10 cellular contexts compared by ENCODE assay signal in the genomic region with DNA sequence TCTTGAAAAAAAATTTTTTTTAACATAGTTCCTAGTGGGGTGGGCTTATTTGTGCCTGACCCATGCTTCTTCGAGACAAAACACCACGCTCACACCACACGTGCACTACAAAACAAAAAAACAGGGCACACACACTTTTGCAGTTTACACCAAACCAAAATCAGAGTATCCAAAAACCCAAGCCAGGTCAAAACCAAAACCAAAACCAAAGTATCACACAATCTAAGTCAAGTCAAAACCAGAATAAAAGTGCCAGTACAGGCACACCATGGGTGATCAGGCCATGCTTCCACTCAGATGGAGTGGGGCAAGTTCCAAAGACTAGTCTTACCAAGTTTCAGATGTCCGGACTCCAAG. TPM values are rescaled to one million over a fixed set of nuclear protein-coding genes. Genes with fewer than 3 reads are reported as not detected.
A peak's percentile ranks its signal among the peaks of the same experiment; 100 is the strongest.
DNase-seq lines count a peak whose midpoint lies in the region; ATAC-seq, FAIRE-seq and TF ChIP-seq lines count a peak whose summit lies in the region.
"Not testable (repeated sequence)": the region's sequence is repeated elsewhere in the genome, so short reads cannot be mapped to it uniquely, and the experiment has no call there.
"Had no signal": no experiment of that assay in that cellular context is flagged by ENCODE, and none has a peak within 500 bp of the region (broad histone marks: within the 10 kb centered on the region; RNA-seq: fewer than 3 reads in every experiment).

No MANE protein-coding gene starts in this region.

- TF ChIP-seq RAD21 in HepG2 (CRISPR knock-in tag; IDR thresholded peaks at IDR 0.05) = not testable (repeated sequence)

- BruUV-seq in HepG2 (replicated peaks; lab: Mats Ljungman, UMichigan) = TSS peak; percentile 87

- H3K9ac ChIP-seq in SU-DHL-6 (ENCODE audit: low read length) (peak overlapping the region; percentile 64), HepG2 (ENCODE audit: insufficient read depth, low read depth, low read length) (peak overlapping the region; percentile 88)

- not testable (repeated sequence) for TF ChIP-seq CTCF in SU-DHL-6 (IDR thresholded peaks at IDR 0.05; ENCODE audit: insufficient read depth, low read length, poor library complexity, severe bottlenecking); breast epithelium (IDR thresholded peaks at IDR 0.05); fibroblast of villous mesenchyme (IDR thresholded peaks at IDR 0.05; ENCODE audit: insufficient read depth, low read depth, low read length); HepG2 (CRISPR knock-in tag; IDR thresholded peaks at IDR 0.05); pancreas (IDR thresholded peaks at IDR 0.05)

- in situ Hi-C loops in HepG2 (cut with HindIII; ENCODE audit: extremely low pct_ligation_motif_present, low pct_unique_long_range_greater_than_20kb) = not testable (repeated sequence)

- not testable (repeated sequence) for H3K4me1 ChIP-seq in breast epithelium
- H3K4me1 ChIP-seq in HepG2 (ENCODE audit: insufficient read depth, low read length) = peaks cover 44% of the 10 kb centered on the region
- peaks cover 13 to 33% (median 14%) of the 10 kb centered on the region in 3 donors for H3K4me1 ChIP-seq in pancreas

- H3K4me3 Mint-ChIP-seq in stimulated activated naive CD8-positive, alpha-beta T cell treated with anti-CD3 and anti-CD28 coated beads, Interleukin-15, amount 100 ng/mL, for 72 hours = peak overlapping the region in 1 of 2 donors; percentile 38

- intact Hi-C loops in breast epithelium (cut with DNase I; ENCODE audit: low total_unique reads); pancreas (cut with DNase I): not testable (repeated sequence)
- intact Hi-C loops in HepG2 (cut with micrococcal nuclease; ENCODE audit: unreplicated experiment) = loop anchor here (1.0 kb wide), 1 partner anchor 27 kb away; a partner anchor contains a TSS

- peak; percentile 36 for DNase-seq in HT-29 (ENCODE audit: low spot score)
- not testable (repeated sequence) for DNase-seq in breast epithelium (ENCODE audit: low spot score in 2 of 2); fibroblast of villous mesenchyme (ENCODE audit: low read depth); HepG2 (ENCODE audit: low spot score); pancreas; stimulated activated naive CD8-positive, alpha-beta T cell treated with anti-CD3 and anti-CD28 coated beads, Interleukin-15, amount 100 ng/mL, for 72 hours

- not testable (repeated sequence) for H3K9me3 Mint-ChIP-seq in stimulated activated naive CD8-positive, alpha-beta T cell treated with anti-CD3 and anti-CD28 coated beads, Interleukin-15, amount 100 ng/mL, for 72 hours

- TF ChIP-seq EP300 in HepG2 (IDR thresholded peaks at IDR 0.05; ENCODE audit: low read depth in 2 of 2, low read length in 2 of 2); HepG2 (CRISPR knock-in tag; IDR thresholded peaks at IDR 0.05; ENCODE audit: borderline replicate concordance): not testable (repeated sequence)

- H3K4me1 Mint-ChIP-seq in stimulated activated naive CD8-positive, alpha-beta T cell treated with anti-CD3 and anti-CD28 coated beads, Interleukin-15, amount 100 ng/mL, for 72 hours = peaks cover 13% of the 10 kb centered on the region

- H3F3A ChIP-seq in SU-DHL-6 (ENCODE audit: insufficient read depth) = peaks cover 15% of the 10 kb centered on the region

- H3K27me3 Mint-ChIP-seq in stimulated activated naive CD8-positive, alpha-beta T cell treated with anti-CD3 and anti-CD28 coated beads, Interleukin-15, amount 100 ng/mL, for 72 hours = not testable (repeated sequence)

- peak overlapping the region; percentile 66 for H2AFZ ChIP-seq in SU-DHL-6 (ENCODE audit: low read depth, low read length, severe bottlenecking)
- H2AFZ ChIP-seq in HepG2 (ENCODE audit: low read length) = peak overlapping the region; percentile 65

- not testable (repeated sequence) for H3K9me2 ChIP-seq in SU-DHL-6 (replicated peaks; ENCODE audit: insufficient read depth, low read length)

- CTCF ChIA-PET in HepG2 (lab: Yijun Ruan, JAX; ENCODE audit: low intra/inter-chr PET ratio, low total read pairs) = not testable (repeated sequence)

- peak overlapping the region; percentile 61 for H3K4me2 ChIP-seq in SU-DHL-6 (ENCODE audit: low read depth, low read length, poor library complexity, severe bottlenecking)
- peak overlapping the region; percentile 94 for H3K4me2 ChIP-seq in HepG2 (ENCODE audit: low read depth, low read length)

- peaks cover 19% of the 10 kb centered on the region for H3K79me2 ChIP-seq in SU-DHL-6 (ENCODE audit: insufficient read depth, low read length)
- H3K79me2 ChIP-seq in HepG2 (ENCODE audit: insufficient read depth, low read length) = peaks cover 39% of the 10 kb centered on the region

- H3K27ac ChIP-seq in SU-DHL-6 (ENCODE audit: low read depth, low read length) (peak overlapping the region; percentile 83), breast epithelium (peak overlapping the region; percentile 90 to 92), HepG2 (ENCODE audit: extremely low read length, insufficient read depth, low read length) (peak overlapping the region; percentile 94), pancreas (peak overlapping the region; percentile 88 to 98 (median 94))

- not testable (repeated sequence) for H4K20me1 ChIP-seq in SU-DHL-6 (ENCODE audit: low read depth, low read length); HepG2 (ENCODE audit: insufficient read depth, low read length)

- TF ChIP-seq POLR2A in breast epithelium (IDR thresholded peaks at IDR 0.05); HepG2 (IDR thresholded peaks at IDR 0.05; ENCODE audit: insufficient read depth in 1 of 2, low read depth in 2 of 2, low read length in 2 of 2): not testable (repeated sequence)

- peak overlapping the region; percentile 51 for H3K4me3 ChIP-seq in SU-DHL-6 (ENCODE audit: insufficient read depth, low read length, poor library complexity, severe bottlenecking)
- peak overlapping the region in 2 of 3 donors; percentile 30 to 57 for H3K4me3 ChIP-seq in breast epithelium
- H3K4me3 ChIP-seq in fibroblast of villous mesenchyme (ENCODE audit: low read depth, low read length) = peak overlapping the region; percentile 30
- H3K4me3 ChIP-seq in HepG2 (replicated peaks in 1 of 3; ENCODE audit: insufficient read depth in 1 of 3, low read depth in 2 of 3, low read length in 3 of 3) = peak overlapping the region; percentile 57 to 87 (median 70)
- peak overlapping the region in 3 of 4 donors; percentile 28 to 56 (median 44) for H3K4me3 ChIP-seq in pancreas

- not testable (repeated sequence) for H3K9me3 ChIP-seq in SU-DHL-6 (ENCODE audit: insufficient read depth, low read length); breast epithelium; HepG2 (ENCODE audit: low read length); pancreas

- FAIRE-seq in HepG2 (lab: Jason Lieb, UNC); pancreas (lab: Jason Lieb, UNC): not testable (repeated sequence)

- WGBS in HepG2 (ENCODE audit: low lambda C conversion rate) = 0% methylated on average over 4 of the region's 4 CpGs
- 13 to 26% methylated on average over 4 of the region's 4 CpGs for WGBS in pancreas, 2 donors

- POLR2A ChIA-PET in HepG2 (lab: Yijun Ruan, JAX) = interaction anchor here (1.5 kb wide), 1 partner anchor 48 kb away, joined by 5 read pairs; no protein-coding TSS in a partner anchor

- H3K36me3 ChIP-seq in SU-DHL-6 (ENCODE audit: low read length); breast epithelium; HepG2 (replicated peaks in 1 of 2; ENCODE audit: control insufficient read depth in 1 of 2, insufficient read depth in 2 of 2, low read length in 2 of 2); pancreas: not testable (repeated sequence)

- not testable (repeated sequence) for H3K27ac Mint-ChIP-seq in stimulated activated naive CD8-positive, alpha-beta T cell treated with anti-CD3 and anti-CD28 coated beads, Interleukin-15, amount 100 ng/mL, for 72 hours

- ATAC-seq in HepG2 = peak; percentile 46
- peak in 1 of 4 donors; percentile 3 for ATAC-seq in pancreas
- peak; percentile 48 for ATAC-seq in stimulated activated naive CD8-positive, alpha-beta T cell treated with anti-CD3 and anti-CD28 coated beads, Interleukin-15, amount 100 ng/mL, for 72 hours

- H3K27me3 ChIP-seq in SU-DHL-6 (ENCODE audit: low read length); breast epithelium; HepG2 (ENCODE audit: control insufficient read depth in 1 of 2, insufficient read depth in 2 of 2, low read length in 2 of 2); pancreas: not testable (repeated sequence)

RNA-seq across cellular contexts. Expression of a gene that starts 15.2 kb away (rescaled TPM):
- 1.7 and 2.6 TPM in 2 replicates for total RNA-seq in HT-29 (2014; rRNA removed; shearing (Covaris generic))
- 1 to 10 TPM in 1 of 3 donors, under 1 TPM in 2; 0.64 to 4.5 (median 0.98) TPM for total RNA-seq in breast epithelium
- total RNA-seq in fibroblast of villous mesenchyme = not detected in 2 replicates
- 1.2 and 2.5 TPM in 2 replicates for total RNA-seq in HepG2 (2016; rRNA removed; fragmentation: Illumina TruSeq; extraction: Trizol)
- total RNA-seq in HepG2 (2016; cell fraction: cytosol; rRNA removed; fragmentation: Illumina TruSeq; extraction: Trizol; ENCODE audit: low read depth) = 0.30 and 0.44 TPM in 2 replicates
- 1.5 and 3.2 TPM in 2 replicates for total RNA-seq in HepG2 (2016; cell fraction: insoluble cytoplasmic fraction; rRNA removed; fragmentation: Illumina TruSeq; extraction: Trizol)
- total RNA-seq in HepG2 (2016; cell fraction: membrane; rRNA removed; fragmentation: Illumina TruSeq; extraction: Trizol) = 0.71 and 0.79 TPM in 2 replicates
- 3.5 and 8.6 TPM in 2 replicates for total RNA-seq in HepG2 (2016; cell fraction: nucleus; rRNA removed; fragmentation: Illumina TruSeq; extraction: Trizol)
- 6.8 and 7.2 TPM in 2 replicates for polyA plus RNA-seq in HepG2 (2011; rRNA removed)
- 1.7 and 3.2 TPM in 2 replicates for polyA plus RNA-seq in HepG2 (2011; cell fraction: cytosol; rRNA removed)
- polyA plus RNA-seq in HepG2 (2011; cell fraction: nucleus; rRNA removed) = 43.4 and 68.5 TPM in 2 replicates
- 6.2 and 8.3 TPM in 2 replicates for polyA plus RNA-seq in HepG2 (2012)
- polyA plus RNA-seq in HepG2 (2016; cell fraction: cytosol; fragmentation: Illumina TruSeq; extraction: Trizol; ENCODE audit: low read depth) = 0.62 and 0.85 TPM in 2 replicates
- polyA plus RNA-seq in HepG2 (2016; cell fraction: insoluble cytoplasmic fraction; fragmentation: Illumina TruSeq; extraction: Trizol; ENCODE audit: low read depth) = 1.5 and 2.4 TPM in 2 replicates
- polyA plus RNA-seq in HepG2 (2016; cell fraction: membrane; fragmentation: Illumina TruSeq; extraction: Trizol; ENCODE audit: low read depth) = 0.73 and 1.5 TPM in 2 replicates
- polyA plus RNA-seq in HepG2 (2016; cell fraction: nucleus; fragmentation: Illumina TruSeq; extraction: Trizol; ENCODE audit: insufficient read depth, low read depth) = 14.3 and 19.5 TPM in 2 replicates
- polyA minus RNA-seq in HepG2 (2011; rRNA and poly(A)+ RNA removed; ENCODE audit: low replicate concordance) = 0.42 and 3.8 TPM in 2 replicates
- 0.53 TPM in 1 of 2 replicates, not detected in the other for polyA minus RNA-seq in HepG2 (2011; cell fraction: cytosol; rRNA and poly(A)+ RNA removed)
- polyA minus RNA-seq in HepG2 (2011; cell fraction: nucleus; rRNA and poly(A)+ RNA removed) = 11.1 and 13.0 TPM in 2 replicates
- total RNA-seq in pancreas = 10 to 100 TPM in 1 of 6 donors, 1 to 10 TPM in 5; 1.1 to 23.6 (median 3.2) TPM
- polyA plus RNA-seq in pancreas = 10 to 100 TPM in 1 of 2 donors, 1 to 10 TPM in 1; 8.6 to 32.1 TPM
- total RNA-seq: mononuclear cell had no signal

RNA-seq across cellular contexts. Expression of a gene that starts 27.3 kb away (rescaled TPM):
- 71.7 and 80.8 TPM in 2 replicates for total RNA-seq in HT-29 (2014; rRNA removed; shearing (Covaris generic))
- 1 to 10 TPM; 2.3 to 8.5 (median 6.1) TPM for total RNA-seq in breast epithelium
- total RNA-seq in fibroblast of villous mesenchyme = 20.7 and 22.2 TPM in 2 replicates
- total RNA-seq in HepG2 (2016; rRNA removed; fragmentation: Illumina TruSeq; extraction: Trizol) = 20.5 and 22.2 TPM in 2 replicates
- total RNA-seq in HepG2 (2016; cell fraction: cytosol; rRNA removed; fragmentation: Illumina TruSeq; extraction: Trizol; ENCODE audit: low read depth) = 8.5 and 9.7 TPM in 2 replicates
- 17.5 and 22.8 TPM in 2 replicates for total RNA-seq in HepG2 (2016; cell fraction: insoluble cytoplasmic fraction; rRNA removed; fragmentation: Illumina TruSeq; extraction: Trizol)
- 25.7 and 29.6 TPM in 2 replicates for total RNA-seq in HepG2 (2016; cell fraction: membrane; rRNA removed; fragmentation: Illumina TruSeq; extraction: Trizol)
- 13.6 and 14.7 TPM in 2 replicates for total RNA-seq in HepG2 (2016; cell fraction: nucleus; rRNA removed; fragmentation: Illumina TruSeq; extraction: Trizol)
- 4.2 and 4.9 TPM in 2 replicates for polyA plus RNA-seq in HepG2 (2011; rRNA removed)
- 3.5 and 5.9 TPM in 2 replicates for polyA plus RNA-seq in HepG2 (2011; cell fraction: cytosol; rRNA removed)
- polyA plus RNA-seq in HepG2 (2011; cell fraction: nucleus; rRNA removed) = 10.1 and 12.2 TPM in 2 replicates
- 2.8 and 4.9 TPM in 2 replicates for polyA plus RNA-seq in HepG2 (2012)
- polyA plus RNA-seq in HepG2 (2016; cell fraction: cytosol; fragmentation: Illumina TruSeq; extraction: Trizol; ENCODE audit: low read depth) = 7.5 and 9.1 TPM in 2 replicates
- 15.0 and 17.9 TPM in 2 replicates for polyA plus RNA-seq in HepG2 (2016; cell fraction: insoluble cytoplasmic fraction; fragmentation: Illumina TruSeq; extraction: Trizol; ENCODE audit: low read depth)
- 19.5 and 20.5 TPM in 2 replicates for polyA plus RNA-seq in HepG2 (2016; cell fraction: membrane; fragmentation: Illumina TruSeq; extraction: Trizol; ENCODE audit: low read depth)
- polyA plus RNA-seq in HepG2 (2016; cell fraction: nucleus; fragmentation: Illumina TruSeq; extraction: Trizol; ENCODE audit: insufficient read depth, low read depth) = 26.3 and 27.2 TPM in 2 replicates
- polyA minus RNA-seq in HepG2 (2011; rRNA and poly(A)+ RNA removed; ENCODE audit: low replicate concordance) = 7.4 and 26.1 TPM in 2 replicates
- 2.7 and 3.3 TPM in 2 replicates for polyA minus RNA-seq in HepG2 (2011; cell fraction: cytosol; rRNA and poly(A)+ RNA removed)
- polyA minus RNA-seq in HepG2 (2011; cell fraction: nucleus; rRNA and poly(A)+ RNA removed) = 2.6 and 3.5 TPM in 2 replicates
- 1 to 10 TPM in 5 of 6 donors, under 1 TPM in 1; 0.83 to 2.4 (median 1.8) TPM for total RNA-seq in pancreas
- polyA plus RNA-seq in pancreas = 1 to 10 TPM; 1.9 to 3.4 TPM

RNA-seq across cellular contexts. Expression of a gene that starts 28.1 kb away (rescaled TPM):
- total RNA-seq in HT-29 (2014; rRNA removed; shearing (Covaris generic)) = 30.8 and 38.0 TPM in 2 replicates
- 10 to 100 TPM; 10.9 to 17.1 (median 17.0) TPM for total RNA-seq in breast epithelium
- total RNA-seq in fibroblast of villous mesenchyme = 14.7 and 16.4 TPM in 2 replicates
- total RNA-seq in HepG2 (2016; rRNA removed; fragmentation: Illumina TruSeq; extraction: Trizol) = 20.2 and 28.2 TPM in 2 replicates
- total RNA-seq in HepG2 (2016; cell fraction: cytosol; rRNA removed; fragmentation: Illumina TruSeq; extraction: Trizol; ENCODE audit: low read depth) = 5.6 and 7.6 TPM in 2 replicates
- 19.0 and 29.4 TPM in 2 replicates for total RNA-seq in HepG2 (2016; cell fraction: insoluble cytoplasmic fraction; rRNA removed; fragmentation: Illumina TruSeq; extraction: Trizol)
- 10.6 and 11.4 TPM in 2 replicates for total RNA-seq in HepG2 (2016; cell fraction: membrane; rRNA removed; fragmentation: Illumina TruSeq; extraction: Trizol)
- total RNA-seq in HepG2 (2016; cell fraction: nucleus; rRNA removed; fragmentation: Illumina TruSeq; extraction: Trizol) = 20.5 and 26.7 TPM in 2 replicates
- polyA plus RNA-seq in HepG2 (2011; rRNA removed) = 14.6 and 17.2 TPM in 2 replicates
- polyA plus RNA-seq in HepG2 (2011; cell fraction: cytosol; rRNA removed) = 8.4 and 14.3 TPM in 2 replicates
- 49.5 and 64.7 TPM in 2 replicates for polyA plus RNA-seq in HepG2 (2011; cell fraction: nucleus; rRNA removed)
- 12.0 and 18.0 TPM in 2 replicates for polyA plus RNA-seq in HepG2 (2012)
- 2.7 and 2.8 TPM in 2 replicates for polyA plus RNA-seq in HepG2 (2016; cell fraction: cytosol; fragmentation: Illumina TruSeq; extraction: Trizol; ENCODE audit: low read depth)
- 16.4 and 20.5 TPM in 2 replicates for polyA plus RNA-seq in HepG2 (2016; cell fraction: insoluble cytoplasmic fraction; fragmentation: Illumina TruSeq; extraction: Trizol; ENCODE audit: low read depth)
- polyA plus RNA-seq in HepG2 (2016; cell fraction: membrane; fragmentation: Illumina TruSeq; extraction: Trizol; ENCODE audit: low read depth) = 7.8 and 8.1 TPM in 2 replicates
- 72.2 and 76.1 TPM in 2 replicates for polyA plus RNA-seq in HepG2 (2016; cell fraction: nucleus; fragmentation: Illumina TruSeq; extraction: Trizol; ENCODE audit: insufficient read depth, low read depth)
- polyA minus RNA-seq in HepG2 (2011; rRNA and poly(A)+ RNA removed; ENCODE audit: low replicate concordance) = 12.4 and 20.4 TPM in 2 replicates
- polyA minus RNA-seq in HepG2 (2011; cell fraction: cytosol; rRNA and poly(A)+ RNA removed) = 3.7 and 6.5 TPM in 2 replicates
- 19.4 and 23.5 TPM in 2 replicates for polyA minus RNA-seq in HepG2 (2011; cell fraction: nucleus; rRNA and poly(A)+ RNA removed)
- total RNA-seq in pancreas = 10 to 100 TPM in 5 of 6 donors, 1 to 10 TPM in 1; 6.7 to 19.3 (median 11.3) TPM
- polyA plus RNA-seq in pancreas = 10 to 100 TPM; 22.3 to 27.0 TPM

RNA-seq across cellular contexts. Expression of a gene that starts 46.8 kb away (rescaled TPM):
- total RNA-seq in HT-29 (2014; rRNA removed; shearing (Covaris generic)) = not detected in 2 replicates
- total RNA-seq in breast epithelium (not detected), fibroblast of villous mesenchyme (not detected in 2 replicates), HepG2 (2016; rRNA removed; fragmentation: Illumina TruSeq; extraction: Trizol) (not detected in 2 replicates), pancreas (not detected)
- not detected in 2 replicates for total RNA-seq in HepG2 (2016; cell fraction: cytosol; rRNA removed; fragmentation: Illumina TruSeq; extraction: Trizol; ENCODE audit: low read depth)
- not detected in 2 replicates for total RNA-seq in HepG2 (2016; cell fraction: insoluble cytoplasmic fraction; rRNA removed; fragmentation: Illumina TruSeq; extraction: Trizol)
- total RNA-seq in HepG2 (2016; cell fraction: membrane; rRNA removed; fragmentation: Illumina TruSeq; extraction: Trizol) = not detected in 2 replicates
- total RNA-seq in HepG2 (2016; cell fraction: nucleus; rRNA removed; fragmentation: Illumina TruSeq; extraction: Trizol) = not detected in 2 replicates
- polyA plus RNA-seq in HepG2 (2011; rRNA removed) (not detected in 2 replicates), pancreas (not detected)
- not detected in 2 replicates for polyA plus RNA-seq in HepG2 (2011; cell fraction: cytosol; rRNA removed)
- polyA plus RNA-seq in HepG2 (2011; cell fraction: nucleus; rRNA removed) = not detected in 2 replicates
- not detected in 2 replicates for polyA plus RNA-seq in HepG2 (2012)
- polyA plus RNA-seq in HepG2 (2016; cell fraction: cytosol; fragmentation: Illumina TruSeq; extraction: Trizol; ENCODE audit: low read depth) = not detected in 2 replicates
- not detected in 2 replicates for polyA plus RNA-seq in HepG2 (2016; cell fraction: insoluble cytoplasmic fraction; fragmentation: Illumina TruSeq; extraction: Trizol; ENCODE audit: low read depth)
- not detected in 2 replicates for polyA plus RNA-seq in HepG2 (2016; cell fraction: membrane; fragmentation: Illumina TruSeq; extraction: Trizol; ENCODE audit: low read depth)
- polyA plus RNA-seq in HepG2 (2016; cell fraction: nucleus; fragmentation: Illumina TruSeq; extraction: Trizol; ENCODE audit: insufficient read depth, low read depth) = not detected in 2 replicates
- not detected in 2 replicates for polyA minus RNA-seq in HepG2 (2011; rRNA and poly(A)+ RNA removed; ENCODE audit: low replicate concordance)
- polyA minus RNA-seq in HepG2 (2011; cell fraction: cytosol; rRNA and poly(A)+ RNA removed) = not detected in 2 replicates
- polyA minus RNA-seq in HepG2 (2011; cell fraction: nucleus; rRNA and poly(A)+ RNA removed) = not detected in 2 replicates
- total RNA-seq: Daoy, mononuclear cell, Right ventricle myocardium superior had no signal
